In genomic region chr10:11804336-11804735, GRCh38 we compare ENCODE assay signal across 10 cellular contexts.
"Had no signal": no experiment of that assay in that cellular context is flagged by ENCODE, and none has a peak within 500 bp of the region (broad histone marks: within the 10 kb centered on the region; RNA-seq: fewer than 3 reads in every experiment).

No MANE protein-coding gene starts in this region.

- H3K27ac ChIP-seq: GM23248 had no signal

- H3K36me3 ChIP-seq: HAP-1 had no signal

- H3K27ac Mint-ChIP-seq: HFFc6 had no signal

- H3K4me3 Mint-ChIP-seq: H9, HFFc6 had no signal

- H3K9me3 Mint-ChIP-seq: HFFc6 had no signal

- DNase-seq: GM23248, GOT3, H7, H9, HCEC 1CT, HFFc6 had no signal

- H3K9ac ChIP-seq: GM23248 had no signal

- H3K9me3 ChIP-seq: HAP-1 had no signal

- ATAC-seq: HCT116 had no signal

- H2AFZ ChIP-seq: GM23248 had no signal

- H3K4me3 ChIP-seq: GM23248, HAP-1 had no signal

- FAIRE-seq: H1, H54 had no signal

- H3K4me1 ChIP-seq: HAP-1 had no signal
